ENCODE assay signal across 1 cellular context in genomic region chr4:175622887-175623286, GRCh38.
TF ChIP-seq lines count a peak whose summit lies in the region.

No MANE protein-coding gene starts in this region.

TF ChIP-seq in GM23338, 12 proteins besides CTCF, POLR2A, EP300 and RAD21 (continued from another document):
- TF ChIP-seq, protein P1, sequence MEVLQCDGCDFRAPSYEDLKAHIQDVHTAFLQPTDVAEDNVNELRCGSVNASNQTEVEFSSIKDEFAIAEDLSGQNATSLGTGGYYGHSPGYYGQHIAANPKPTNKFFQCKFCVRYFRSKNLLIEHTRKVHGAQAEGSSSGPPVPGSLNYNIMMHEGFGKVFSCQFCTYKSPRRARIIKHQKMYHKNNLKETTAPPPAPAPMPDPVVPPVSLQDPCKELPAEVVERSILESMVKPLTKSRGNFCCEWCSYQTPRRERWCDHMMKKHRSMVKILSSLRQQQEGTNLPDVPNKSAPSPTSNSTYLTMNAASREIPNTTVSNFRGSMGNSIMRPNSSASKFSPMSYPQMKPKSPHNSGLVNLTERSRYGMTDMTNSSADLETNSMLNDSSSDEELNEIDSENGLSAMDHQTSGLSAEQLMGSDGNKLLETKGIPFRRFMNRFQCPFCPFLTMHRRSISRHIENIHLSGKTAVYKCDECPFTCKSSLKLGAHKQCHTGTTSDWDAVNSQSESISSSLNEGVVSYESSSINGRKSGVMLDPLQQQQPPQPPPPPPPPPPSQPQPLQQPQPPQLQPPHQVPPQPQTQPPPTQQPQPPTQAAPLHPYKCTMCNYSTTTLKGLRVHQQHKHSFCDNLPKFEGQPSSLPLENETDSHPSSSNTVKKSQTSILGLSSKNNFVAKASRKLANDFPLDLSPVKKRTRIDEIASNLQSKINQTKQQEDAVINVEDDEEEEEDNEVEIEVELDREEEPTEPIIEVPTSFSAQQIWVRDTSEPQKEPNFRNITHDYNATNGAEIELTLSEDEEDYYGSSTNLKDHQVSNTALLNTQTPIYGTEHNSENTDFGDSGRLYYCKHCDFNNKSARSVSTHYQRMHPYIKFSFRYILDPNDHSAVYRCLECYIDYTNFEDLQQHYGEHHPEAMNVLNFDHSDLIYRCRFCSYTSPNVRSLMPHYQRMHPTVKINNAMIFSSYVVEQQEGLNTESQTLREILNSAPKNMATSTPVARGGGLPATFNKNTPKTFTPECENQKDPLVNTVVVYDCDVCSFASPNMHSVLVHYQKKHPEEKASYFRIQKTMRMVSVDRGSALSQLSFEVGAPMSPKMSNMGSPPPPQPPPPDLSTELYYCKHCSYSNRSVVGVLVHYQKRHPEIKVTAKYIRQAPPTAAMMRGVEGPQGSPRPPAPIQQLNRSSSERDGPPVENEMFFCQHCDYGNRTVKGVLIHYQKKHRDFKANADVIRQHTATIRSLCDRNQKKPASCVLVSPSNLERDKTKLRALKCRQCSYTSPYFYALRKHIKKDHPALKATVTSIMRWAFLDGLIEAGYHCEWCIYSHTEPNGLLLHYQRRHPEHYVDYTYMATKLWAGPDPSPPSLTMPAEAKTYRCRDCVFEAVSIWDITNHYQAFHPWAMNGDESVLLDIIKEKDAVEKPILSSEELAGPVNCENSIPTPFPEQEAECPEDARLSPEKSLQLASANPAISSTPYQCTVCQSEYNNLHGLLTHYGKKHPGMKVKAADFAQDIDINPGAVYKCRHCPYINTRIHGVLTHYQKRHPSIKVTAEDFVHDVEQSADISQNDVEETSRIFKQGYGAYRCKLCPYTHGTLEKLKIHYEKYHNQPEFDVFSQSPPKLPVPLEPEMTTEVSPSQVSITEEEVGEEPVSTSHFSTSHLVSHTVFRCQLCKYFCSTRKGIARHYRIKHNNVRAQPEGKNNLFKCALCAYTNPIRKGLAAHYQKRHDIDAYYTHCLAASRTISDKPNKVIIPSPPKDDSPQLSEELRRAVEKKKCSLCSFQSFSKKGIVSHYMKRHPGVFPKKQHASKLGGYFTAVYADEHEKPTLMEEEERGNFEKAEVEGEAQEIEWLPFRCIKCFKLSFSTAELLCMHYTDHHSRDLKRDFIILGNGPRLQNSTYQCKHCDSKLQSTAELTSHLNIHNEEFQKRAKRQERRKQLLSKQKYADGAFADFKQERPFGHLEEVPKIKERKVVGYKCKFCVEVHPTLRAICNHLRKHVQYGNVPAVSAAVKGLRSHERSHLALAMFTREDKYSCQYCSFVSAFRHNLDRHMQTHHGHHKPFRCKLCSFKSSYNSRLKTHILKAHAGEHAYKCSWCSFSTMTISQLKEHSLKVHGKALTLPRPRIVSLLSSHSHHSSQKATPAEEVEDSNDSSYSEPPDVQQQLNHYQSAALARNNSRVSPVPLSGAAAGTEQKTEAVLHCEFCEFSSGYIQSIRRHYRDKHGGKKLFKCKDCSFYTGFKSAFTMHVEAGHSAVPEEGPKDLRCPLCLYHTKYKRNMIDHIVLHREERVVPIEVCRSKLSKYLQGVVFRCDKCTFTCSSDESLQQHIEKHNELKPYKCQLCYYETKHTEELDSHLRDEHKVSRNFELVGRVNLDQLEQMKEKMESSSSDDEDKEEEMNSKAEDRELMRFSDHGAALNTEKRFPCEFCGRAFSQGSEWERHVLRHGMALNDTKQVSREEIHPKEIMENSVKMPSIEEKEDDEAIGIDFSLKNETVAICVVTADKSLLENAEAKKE (CRISPR knock-in tag; IDR thresholded peaks at IDR 0.05): no peak
- no peak for TF ChIP-seq ZNF114 (CRISPR knock-in tag; IDR thresholded peaks at IDR 0.05)
- no peak for TF ChIP-seq POLR2AphosphoS5 (IDR thresholded peaks at IDR 0.05; ENCODE audit: low read depth)
- no peak for TF ChIP-seq REST (IDR thresholded peaks at IDR 0.05; ENCODE audit: unreplicated experiment)
- no peak for TF ChIP-seq CREB1 (CRISPR knock-in tag; IDR thresholded peaks at IDR 0.05; ENCODE audit: low read depth)
- TF ChIP-seq NANOG (IDR thresholded peaks at IDR 0.05; ENCODE audit: borderline replicate concordance): no peak
- no peak for TF ChIP-seq ETS1 (IDR thresholded peaks at IDR 0.05)
- TF ChIP-seq EZH2 (IDR thresholded peaks at IDR 0.05; ENCODE audit: low read depth, unreplicated experiment): no peak
- no peak for TF ChIP-seq EZH2phosphoT487 (IDR thresholded peaks at IDR 0.05; ENCODE audit: unreplicated experiment)
